ENCODE assay signal across 1 cellular context in genomic region chr6:158703840-158704822, GRCh38.
TF ChIP-seq lines count a peak whose summit lies in the region.

No MANE protein-coding gene starts in this region.

TF ChIP-seq in HepG2, 621 proteins besides CTCF, POLR2A, EP300 and RAD21 (continued from another document and continues in another):
- TF ChIP-seq SMAD1 (CRISPR knock-in tag; IDR thresholded peaks at IDR 0.05; ENCODE audit: borderline replicate concordance, low read depth) = no peak; the same call in 1 of the 2 replicates
- TF ChIP-seq ZNF788 (CRISPR knock-in tag; IDR thresholded peaks at IDR 0.05; ENCODE audit: borderline replicate concordance) = peak; percentile 90; the same call in 1 of the 2 replicates
- 0 out of 2 replicates have a peak, but pooled peaks have one; percentile 68 for TF ChIP-seq ZNF841 (CRISPR knock-in tag; IDR thresholded peaks at IDR 0.05; ENCODE audit: borderline replicate concordance)
- TF ChIP-seq ZEB1 (IDR thresholded peaks at IDR 0.05; ENCODE audit: insufficient replicate concordance, low read depth) = no peak
- 0 out of 2 replicates have a peak, but pooled peaks have one; percentile 20 for TF ChIP-seq SUZ12 (IDR thresholded peaks at IDR 0.05; ENCODE audit: low read depth, low read length)
- TF ChIP-seq E2F1 (CRISPR knock-in tag; IDR thresholded peaks at IDR 0.05) = 0 out of 2 replicates have a peak, but pooled peaks have one; percentile 42
- 0 out of 2 replicates have a peak, but pooled peaks have one; percentile 46 for TF ChIP-seq BRF2 (CRISPR knock-in tag; IDR thresholded peaks at IDR 0.05)
- no peak for TF ChIP-seq PRPF4 (IDR thresholded peaks at IDR 0.05; ENCODE audit: low read depth, low read length, poor library complexity, severe bottlenecking)
- TF ChIP-seq FOXP1 (IDR thresholded peaks at IDR 0.05) = no peak
- TF ChIP-seq FOXP1 (CRISPR knock-in tag; IDR thresholded peaks at IDR 0.05) = 0 out of 2 replicates have a peak, but pooled peaks have one; percentile 31
- TF ChIP-seq SETDB1 (CRISPR knock-in tag; IDR thresholded peaks at IDR 0.05; ENCODE audit: borderline replicate concordance) = peak; percentile 77; the same call in 1 of the 2 replicates
- no peak for TF ChIP-seq STAT5B (CRISPR knock-in tag; IDR thresholded peaks at IDR 0.05)
- peak; percentile 98 to 99 for TF ChIP-seq HMGXB4 (CRISPR knock-in tag; IDR thresholded peaks at IDR 0.05; ENCODE audit: borderline replicate concordance in 1 of 2, low read depth in 1 of 2)
- TF ChIP-seq KDM2A (CRISPR knock-in tag; IDR thresholded peaks at IDR 0.05; ENCODE audit: borderline replicate concordance, low read depth) = peak; percentile 98
- peak; percentile 44; the same call in 1 of the 2 replicates for TF ChIP-seq TBX3 (IDR thresholded peaks at IDR 0.05; ENCODE audit: borderline replicate concordance)
- TF ChIP-seq HDAC2 (CRISPR knock-in tag; IDR thresholded peaks at IDR 0.05) = peak; percentile 83
- TF ChIP-seq SALL2 (CRISPR knock-in tag; IDR thresholded peaks at IDR 0.05) = peak; percentile 95
- peak; percentile 91; the same call in 1 of the 2 replicates for TF ChIP-seq ZFP90 (CRISPR knock-in tag; IDR thresholded peaks at IDR 0.05; ENCODE audit: borderline replicate concordance)
- no peak; the same call in 1 of the 2 replicates for TF ChIP-seq TRAFD1 (CRISPR knock-in tag; IDR thresholded peaks at IDR 0.05; ENCODE audit: borderline replicate concordance)
- TF ChIP-seq MEIS1 (CRISPR knock-in tag; IDR thresholded peaks at IDR 0.05; ENCODE audit: borderline replicate concordance) = peak; percentile 96
- TF ChIP-seq AFF4 (CRISPR knock-in tag; IDR thresholded peaks at IDR 0.05) = no peak
- no peak for TF ChIP-seq ZFP62 (CRISPR knock-in tag; IDR thresholded peaks at IDR 0.05)
- peak; percentile 92 for TF ChIP-seq IRF9 (CRISPR knock-in tag; IDR thresholded peaks at IDR 0.05; ENCODE audit: borderline replicate concordance)
- peak; percentile 78 for TF ChIP-seq HDAC1 (CRISPR knock-in tag; IDR thresholded peaks at IDR 0.05)
- 0 out of 2 replicates have a peak, but pooled peaks have one; percentile 48 for TF ChIP-seq ZNF713 (CRISPR knock-in tag; IDR thresholded peaks at IDR 0.05)
- peak; percentile 78 for TF ChIP-seq ZBED4 (CRISPR knock-in tag; IDR thresholded peaks at IDR 0.05; ENCODE audit: borderline replicate concordance)
- TF ChIP-seq ZNF83 (CRISPR knock-in tag; IDR thresholded peaks at IDR 0.05; ENCODE audit: borderline replicate concordance) = peak; percentile 24; the same call in 1 of the 2 replicates
- TF ChIP-seq KMT2A (CRISPR knock-in tag; IDR thresholded peaks at IDR 0.05) = peak; percentile 63; the same call in 1 of the 2 replicates
- peak; percentile 93 for TF ChIP-seq IKZF4 (CRISPR knock-in tag; IDR thresholded peaks at IDR 0.05; ENCODE audit: borderline replicate concordance, low read depth, not compliant biosample characterization)
- peak; percentile 92 for TF ChIP-seq DBP (CRISPR knock-in tag; IDR thresholded peaks at IDR 0.05; ENCODE audit: not compliant biosample characterization)
- TF ChIP-seq RNF2 (conservative IDR thresholded peaks at IDR 0.05; ENCODE audit: low read depth) = peak; percentile 90
- TF ChIP-seq, protein P1, sequence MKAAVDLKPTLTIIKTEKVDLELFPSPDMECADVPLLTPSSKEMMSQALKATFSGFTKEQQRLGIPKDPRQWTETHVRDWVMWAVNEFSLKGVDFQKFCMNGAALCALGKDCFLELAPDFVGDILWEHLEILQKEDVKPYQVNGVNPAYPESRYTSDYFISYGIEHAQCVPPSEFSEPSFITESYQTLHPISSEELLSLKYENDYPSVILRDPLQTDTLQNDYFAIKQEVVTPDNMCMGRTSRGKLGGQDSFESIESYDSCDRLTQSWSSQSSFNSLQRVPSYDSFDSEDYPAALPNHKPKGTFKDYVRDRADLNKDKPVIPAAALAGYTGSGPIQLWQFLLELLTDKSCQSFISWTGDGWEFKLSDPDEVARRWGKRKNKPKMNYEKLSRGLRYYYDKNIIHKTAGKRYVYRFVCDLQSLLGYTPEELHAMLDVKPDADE (CRISPR knock-in tag; IDR thresholded peaks at IDR 0.05) = no peak
- TF ChIP-seq PRDM15 (CRISPR knock-in tag; IDR thresholded peaks at IDR 0.05) = no peak
- peak; percentile 81; the same call in 1 of the 2 replicates for TF ChIP-seq ZNF775 (CRISPR knock-in tag; IDR thresholded peaks at IDR 0.05; ENCODE audit: borderline replicate concordance)
